ENCODE assay signal across 13 cellular contexts in genomic region chr9:91676042-91676441, GRCh38.
DNase-seq lines count a peak whose midpoint lies in the region; ATAC-seq and TF ChIP-seq lines count a peak whose summit lies in the region.
"Had no signal": no experiment of that assay in that cellular context is flagged by ENCODE, and none has a peak within 500 bp of the region (broad histone marks: within the 10 kb centered on the region; RNA-seq: fewer than 3 reads in every experiment).

No MANE protein-coding gene starts in this region.

- in situ Hi-C loops in T47D (cut with HindIII; ENCODE audit: low pct_unique_long_range_greater_than_20kb, low sequenced_read_pairs): no loop called here

- no peak for TF ChIP-seq POLR2A in thyroid gland (IDR thresholded peaks at IDR 0.05)

- peak in 2 of 8 donors; percentile 35 to 52 for ATAC-seq in heart right ventricle

- no peak overlapping the region for H3K4me3 ChIP-seq in heart right ventricle
- no peak overlapping the region for H3K4me3 ChIP-seq in thyroid gland (replicated peaks in 1 of 3)
- H3K4me3 ChIP-seq: BLaER1 treated with 17β-estradiol and CSF1 and Interleukin-3, amounts not matched to agents 10 nM and 100 nM; SJCRH30 had no signal

- TF ChIP-seq CTCF in heart right ventricle (IDR thresholded peaks at IDR 0.05) (peak in 5 of 9 donors; percentile 17 to 44 (median 36)), thyroid gland (IDR thresholded peaks at IDR 0.05) (peak in 2 of 6 experiments; percentile 21 to 25)

- H3K36me3 ChIP-seq in heart right ventricle: no peaks in the 10 kb centered on the region
- no peaks in the 10 kb centered on the region for H3K36me3 ChIP-seq in thyroid gland
- H3K36me3 ChIP-seq: BLaER1 treated with 17β-estradiol and CSF1 and Interleukin-3, amounts not matched to agents 10 nM and 100 nM; neutrophil; SJCRH30 had no signal

- intact Hi-C loops in heart right ventricle (cut with DNase I) (loop anchor here in 5 of 10 donors (5.0 to 10.0 kb wide), 5 partner anchors 251 to 1281 kb away; partner anchors contain the start of gene NFIL3 (in 1 of the 5)), cardiac septum (cut with DNase I) (no loop called here), thyroid gland (cut with DNase I) (no loop called here)

- no peak for DNase-seq in heart right ventricle
- DNase-seq in cardiac septum (ENCODE audit: low spot score): no peak
- DNase-seq in NCI-H1092 treated with DMSO at 0.1 percent for 48 hours (lab: John Stamatoyannopoulos, UW): peak; percentile 25
- DNase-seq in T47D (ENCODE audit: low read depth in 1 of 2, low spot score in 1 of 2): peak; percentile 33 to 66
- DNase-seq in thyroid gland: peak; percentile 53 to 61
- no peak for DNase-seq in SK-N-DZ (ENCODE audit: low spot score)
- no peak for DNase-seq in mesenteric fat pad (ENCODE audit: low spot score)
- no peak for DNase-seq in NCI-H2107 treated with DMSO at 0.1 percent for 48 hours (lab: John Stamatoyannopoulos, UW; ENCODE audit: unreplicated experiment)
- DNase-seq: activated CD4-positive, alpha-beta T cell treated with anti-CD3 and anti-CD28 coated beads, Interleukin-2, amount 50 U/mL, for 1 hour; activated naive CD8-positive, alpha-beta T cell treated with anti-CD3 and anti-CD28 coated beads for 36 hours had no signal

- H3K27ac ChIP-seq in heart right ventricle (no peak overlapping the region), thyroid gland (no peak overlapping the region)
- H3K27ac ChIP-seq: BLaER1 treated with 17β-estradiol and CSF1 and Interleukin-3, amounts not matched to agents 10 nM and 100 nM; neutrophil; SJCRH30 had no signal

- WGBS in heart right ventricle, 2 donors: 58 to 83% methylated on average over 1 of the region's 1 CpG
- 17 to 57% methylated on average over 1 of the region's 1 CpG for WGBS in thyroid gland, 2 donors

- H3K27me3 ChIP-seq in heart right ventricle: peaks cover 0 to 5% (median under 1%) of the 10 kb centered on the region in 7 donors
- no peaks in the 10 kb centered on the region for H3K27me3 ChIP-seq in thyroid gland
- H3K27me3 ChIP-seq: BLaER1 treated with 17β-estradiol and CSF1 and Interleukin-3, amounts not matched to agents 10 nM and 100 nM; SJCRH30 had no signal

- H3K9me3 ChIP-seq in heart right ventricle: no peaks in the 10 kb centered on the region
- H3K9me3 ChIP-seq in thyroid gland: no peaks in the 10 kb centered on the region
- H3K9me3 ChIP-seq: neutrophil, SJCRH30 had no signal

- H3K4me1 ChIP-seq in heart right ventricle (no peaks in the 10 kb centered on the region), thyroid gland (no peaks in the 10 kb centered on the region)
- H3K4me1 ChIP-seq: SJCRH30 had no signal

Comparison
In these comparisons a context has a peak if more than half of its experiments do, and no peak if none do; other contexts are left out.
1. DNase-seq: peak in NCI-H1092 treated with DMSO at 0.1 percent for 48 hours (single experiment), T47D (2 of 2) and thyroid gland (2 of 2); none in heart right ventricle (0 of 2), cardiac septum (single experiment), SK-N-DZ (single experiment), mesenteric fat pad (single experiment) and NCI-H2107 treated with DMSO at 0.1 percent for 48 hours (single experiment).